ENCODE assay signal across 8 cellular contexts in genomic region chr11:43943357-43943930, GRCh38. TPM values are rescaled to one million over a fixed set of nuclear protein-coding genes. Genes with fewer than 3 reads are reported as not detected.
DNase-seq lines count a peak whose midpoint lies in the region; ATAC-seq, FAIRE-seq and TF ChIP-seq lines count a peak whose summit lies in the region.

No MANE protein-coding gene starts in this region.

- peaks cover 1% of the 10 kb centered on the region for H3K36me3 Mint-ChIP-seq in central memory CD8-positive, alpha-beta T cell (ENCODE audit: insufficient read depth)

- no peaks in the 10 kb centered on the region for H3K79me2 ChIP-seq in KMS-11 (ENCODE audit: insufficient read depth, low read depth)

- no peak overlapping the region for H3K27ac Mint-ChIP-seq in central memory CD8-positive, alpha-beta T cell (ENCODE audit: low read depth)

- peak overlapping the region; percentile 44 for H3K4me2 ChIP-seq in KMS-11

- H3K4me3 Mint-ChIP-seq in central memory CD8-positive, alpha-beta T cell = peak overlapping the region; percentile 84

- peak overlapping the region; percentile 36; the same call in 1 of the 2 replicates for H2AFZ ChIP-seq in KMS-11 (ENCODE audit: low read depth)

- H3K36me3 ChIP-seq in BE2C = peaks cover 34% of the 10 kb centered on the region
- no peaks in the 10 kb centered on the region for H3K36me3 ChIP-seq in KMS-11 (ENCODE audit: insufficient read depth)
- no peaks in the 10 kb centered on the region for H3K36me3 ChIP-seq in mucosa of stomach (ENCODE audit: control insufficient read depth, insufficient read depth, low read length)

- peak; percentile 25 for DNase-seq in BE2C
- no peak for DNase-seq in central memory CD8-positive, alpha-beta T cell (ENCODE audit: low spot score in 2 of 2)
- no peak for DNase-seq in central memory CD4-positive, alpha-beta T cell
- DNase-seq in GM19239 (ENCODE audit: insufficient read length, low spot score) = no peak

- H3K9ac ChIP-seq in KMS-11 (no peak overlapping the region), mucosa of stomach (ENCODE audit: low read length) (peak overlapping the region; percentile 43)

- H4K20me1 ChIP-seq in KMS-11 (ENCODE audit: insufficient read depth) = no peaks in the 10 kb centered on the region

- FAIRE-seq in GM19239 (lab: Jason Lieb, UNC) = no peak

- TF ChIP-seq CTCF in BE2C (IDR thresholded peaks at IDR 0.05; ENCODE audit: low read depth, low read length) (no peak), KMS-11 (conservative IDR thresholded peaks at IDR 0.05; ENCODE audit: low read depth, low read length) (no peak)

- H3K4me1 ChIP-seq in BE2C = peaks cover 14% of the 10 kb centered on the region
- peaks cover 20% of the 10 kb centered on the region for H3K4me1 ChIP-seq in KMS-11 (ENCODE audit: low read depth, poor library complexity, severe bottlenecking)
- peaks cover 11% of the 10 kb centered on the region for H3K4me1 ChIP-seq in mucosa of stomach (ENCODE audit: control insufficient read depth, insufficient read depth, low read length)

- H3K27me3 ChIP-seq in BE2C = no peaks in the 10 kb centered on the region
- H3K27me3 ChIP-seq in KMS-11 (ENCODE audit: insufficient read depth, low read depth) = peaks cover 11% of the 10 kb centered on the region; the same call in 1 of the 2 replicates
- peaks cover 49% of the 10 kb centered on the region for H3K27me3 ChIP-seq in mucosa of stomach (ENCODE audit: control insufficient read depth, insufficient read depth, low read length)

- no peaks in the 10 kb centered on the region for H3K9me3 ChIP-seq in BE2C
- no peaks in the 10 kb centered on the region for H3K9me3 ChIP-seq in mucosa of stomach (ENCODE audit: control insufficient read depth, low read length)

- H3K4me3 ChIP-seq in BE2C (ENCODE audit: low read depth, low read length) (peak overlapping the region; percentile 84), KMS-11 (IDR thresholded peaks at IDR 0.05; ENCODE audit: insufficient read depth, low read depth, low read length) (no peak overlapping the region), mucosa of stomach (ENCODE audit: low read length) (peak overlapping the region; percentile 36)

- ATAC-seq in central memory CD8-positive, alpha-beta T cell (replicated peaks; ENCODE audit: extremely low read depth, poor library complexity, severe bottlenecking) = no peak
- ATAC-seq in GM18511 (IDR thresholded peaks at IDR 0.05; ENCODE audit: unreplicated experiment) (no peak), GM18519 (IDR thresholded peaks at IDR 0.05; ENCODE audit: low FRiP score, unreplicated experiment) (no peak)

- peaks cover 75% of the 10 kb centered on the region for H3K27me3 Mint-ChIP-seq in central memory CD8-positive, alpha-beta T cell

- no peak overlapping the region for H3K27ac ChIP-seq in KMS-11

- H3K9me3 Mint-ChIP-seq in central memory CD8-positive, alpha-beta T cell = no peaks in the 10 kb centered on the region

- H3K4me1 Mint-ChIP-seq in central memory CD8-positive, alpha-beta T cell = peaks cover 13% of the 10 kb centered on the region

RNA-seq across cellular contexts. Expression of gene C11orf96, which starts 1.0 kb away (rescaled TPM):
- 125 TPM for polyA plus RNA-seq in BE2C (2012; ENCODE audit: insufficient read depth, insufficient read length, low read depth)
